Comparison of ENCODE assay signal across 8 cellular contexts in the genomic region with DNA sequence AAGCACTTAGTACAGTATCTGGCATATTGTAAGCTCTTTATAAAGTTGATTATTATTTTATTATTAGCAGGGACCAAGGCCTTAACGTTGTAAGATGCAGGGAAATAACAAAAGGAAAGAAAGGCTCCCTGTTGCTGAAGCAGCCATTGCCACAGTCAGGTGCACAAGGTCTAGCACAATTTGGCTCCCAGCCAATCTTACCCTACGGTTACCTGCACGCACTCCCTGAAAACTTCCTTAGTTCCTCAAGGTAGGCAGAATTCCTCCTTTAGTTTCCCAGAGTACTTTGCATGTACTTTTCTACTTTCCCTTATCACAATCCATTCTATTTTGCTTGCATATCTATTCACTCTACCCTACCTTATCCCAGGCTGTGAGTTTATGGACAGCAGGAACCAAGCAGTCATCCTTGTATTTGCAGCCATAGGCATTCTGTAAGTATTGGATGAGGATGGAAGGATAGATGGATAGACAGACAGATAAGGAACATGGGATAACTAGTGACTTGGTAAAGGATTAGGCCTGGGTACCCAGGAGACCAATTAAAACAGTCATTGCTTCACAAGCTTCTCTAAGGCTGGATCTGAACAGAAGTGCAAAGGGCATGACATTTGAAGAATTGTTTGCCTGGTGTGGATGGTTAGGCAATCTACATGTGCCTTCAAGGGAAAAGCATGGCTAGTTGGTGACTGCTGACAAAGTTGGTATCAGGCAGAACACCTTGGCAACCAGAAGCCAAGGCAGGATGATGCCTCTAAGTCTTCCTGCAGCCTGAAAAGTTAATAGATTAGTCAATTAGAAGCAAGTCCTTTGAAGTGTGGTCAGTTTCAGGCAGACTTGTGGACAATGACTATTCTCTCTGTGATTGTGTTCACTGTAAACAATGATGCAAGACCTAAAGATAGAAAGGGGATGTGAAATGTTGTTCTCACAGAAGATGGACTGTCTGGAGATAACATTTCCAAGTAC. TPM values are rescaled to one million over a fixed set of nuclear protein-coding genes. Genes with fewer than 3 reads are reported as not detected.
DNase-seq lines count a peak whose midpoint lies in the region; ATAC-seq and TF ChIP-seq lines count a peak whose summit lies in the region.

No MANE protein-coding gene starts in this region.

- intact Hi-C loops in ascending aorta (cut with DNase I): no loop called here

- no peaks in the 10 kb centered on the region for H3K9me3 ChIP-seq in neutrophil
- H3K9me3 ChIP-seq in ascending aorta: no peaks in the 10 kb centered on the region

- H3K36me3 ChIP-seq in neutrophil: no peaks in the 10 kb centered on the region
- H3K36me3 ChIP-seq in ascending aorta: peaks cover 0 to 14% of the 10 kb centered on the region in 2 donors

- peak overlapping the region; percentile 72 for H3K27ac ChIP-seq in neutrophil
- H3K27ac ChIP-seq in ascending aorta: no peak overlapping the region

- peak; percentile 86 for DNase-seq in MV-4-11 (lab: John Stamatoyannopoulos, UW)
- DNase-seq in UCSD-AML1 (lab: John Stamatoyannopoulos, UW; ENCODE audit: unreplicated experiment): no peak
- no peak for DNase-seq in activated gamma-delta T cell treated with Interleukin-2 at 50 U/mL for 16 hours
- no peak for DNase-seq in ascending aorta (ENCODE audit: low spot score in 2 of 2)
- no peak for DNase-seq in ACHN

- H3K27me3 ChIP-seq in neutrophil (no peaks in the 10 kb centered on the region), ascending aorta (no peaks in the 10 kb centered on the region)

- ATAC-seq in GM18520 (IDR thresholded peaks at IDR 0.05; ENCODE audit: unreplicated experiment) (peak; percentile 92), HG02588 (IDR thresholded peaks at IDR 0.05; ENCODE audit: unreplicated experiment) (peak; percentile 96)

- H3K4me3 ChIP-seq in neutrophil (ENCODE audit: low read depth in 1 of 2, low read length in 1 of 2) (no peak overlapping the region), ascending aorta (no peak overlapping the region)

- H3K4me1 ChIP-seq in neutrophil (ENCODE audit: control insufficient read depth in 1 of 2, insufficient read depth in 1 of 2, low read depth in 1 of 2, low read length in 1 of 2) (peaks cover 9 to 14% of the 10 kb centered on the region in 2 experiments), ascending aorta (no peaks in the 10 kb centered on the region)

- no peak for TF ChIP-seq CTCF in neutrophil (IDR thresholded peaks at IDR 0.05)
- no peak for TF ChIP-seq CTCF in ascending aorta (IDR thresholded peaks at IDR 0.05)

- in situ Hi-C loops in ACHN (cut with HindIII; ENCODE audit: low pct_ligation_motif_present, low pct_unique_long_range_greater_than_20kb, low sequenced_read_pairs): no loop called here

RNA-seq across cellular contexts. Expression of gene JAK1, which starts 20.8 kb away (rescaled TPM):
- total RNA-seq in ascending aorta: 53.5 TPM
